In the genomic region with DNA sequence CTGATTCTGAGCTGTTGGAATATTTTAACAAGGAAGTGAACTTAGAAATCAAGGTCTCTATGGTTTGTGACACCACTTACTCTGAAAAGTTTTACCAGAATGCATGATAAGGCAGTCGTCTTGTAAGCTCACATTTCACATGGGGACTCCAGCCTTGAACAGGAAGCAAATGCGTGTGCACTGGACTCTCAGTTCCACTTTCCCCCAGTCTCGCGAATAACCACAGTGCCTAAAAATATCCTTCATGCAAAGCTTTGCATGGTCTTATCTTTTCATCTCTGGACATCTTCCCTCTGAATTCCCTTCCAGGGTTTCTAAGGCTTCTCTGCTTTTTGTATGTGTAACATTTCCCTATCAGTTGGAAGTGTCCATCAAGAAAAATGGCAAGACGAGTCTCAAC, we compare ENCODE assay signal across 11 cellular contexts.
DNase-seq lines count a peak whose midpoint lies in the region; ATAC-seq, FAIRE-seq and TF ChIP-seq lines count a peak whose summit lies in the region.
"Had no signal": no experiment of that assay in that cellular context is flagged by ENCODE, and none has a peak within 500 bp of the region (broad histone marks: within the 10 kb centered on the region; RNA-seq: fewer than 3 reads in every experiment).

No MANE protein-coding gene starts in this region.

- no peak overlapping the region for H3K4me2 ChIP-seq in hepatocyte

- H3K4me3 ChIP-seq in hepatocyte (no peak overlapping the region), ascending aorta (no peak overlapping the region), body of pancreas (no peak overlapping the region)

- DNase-seq in GM12892 (ENCODE audit: insufficient read length) (peak; percentile 12), GM20000 (ENCODE audit: low spot score) (peak; percentile 21), NOMO-1 treated with DMSO at 0.1 percent for 48 hours (lab: John Stamatoyannopoulos, UW; ENCODE audit: unreplicated experiment) (peak; percentile 84), hepatocyte (ENCODE audit: low spot score) (no peak), RWPE1 (ENCODE audit: low spot score) (no peak), ascending aorta (ENCODE audit: low spot score in 2 of 2) (no peak), body of pancreas (no peak)
- DNase-seq: amniotic stem cell, GOT3, NCI-H2107 had no signal

- no peaks in the 10 kb centered on the region for H3K9me2 ChIP-seq in hepatocyte (replicated peaks; ENCODE audit: insufficient read depth)

- FAIRE-seq in GM12892 (lab: Jason Lieb, UNC), result peak; percentile 83

- H3K27ac ChIP-seq in hepatocyte, result no peak overlapping the region
- no peak overlapping the region for H3K27ac ChIP-seq in RWPE1
- H3K27ac ChIP-seq in ascending aorta, result no peak overlapping the region
- H3K27ac ChIP-seq in body of pancreas, result no peak overlapping the region

- H3K4me1 ChIP-seq in hepatocyte (ENCODE audit: insufficient read depth), result no peaks in the 10 kb centered on the region
- H3K4me1 ChIP-seq in ascending aorta, result no peaks in the 10 kb centered on the region
- no peaks in the 10 kb centered on the region for H3K4me1 ChIP-seq in body of pancreas

- no peaks in the 10 kb centered on the region for H4K20me1 ChIP-seq in hepatocyte (ENCODE audit: insufficient read depth, poor library complexity, severe bottlenecking)

- intact Hi-C loops in ascending aorta (cut with DNase I), result no loop called here
- intact Hi-C loops in body of pancreas (cut with DNase I), result no loop called here

- POLR2A ChIA-PET in RWPE1 (lab: Yijun Ruan, JAX; ENCODE audit: low non-redundant PET), result no interaction called here

- WGBS in hepatocyte (ENCODE audit: low lambda C conversion rate, missing lambda C conversion rate), result 71% methylated on average over 5 of the region's 5 CpGs
- WGBS in body of pancreas, 2 donors, result 24 to 31% methylated on average over 5 of the region's 5 CpGs

- no peaks in the 10 kb centered on the region for H3K79me2 ChIP-seq in hepatocyte

- ATAC-seq in HG03064 (IDR thresholded peaks at IDR 0.05; ENCODE audit: low read depth, unreplicated experiment) (peak; percentile 95), body of pancreas (no peak)

- H3K27me3 ChIP-seq in hepatocyte (no peaks in the 10 kb centered on the region), ascending aorta (no peaks in the 10 kb centered on the region), body of pancreas (no peaks in the 10 kb centered on the region)

- TF ChIP-seq POLR2A in GM12892 (IDR thresholded peaks at IDR 0.05; ENCODE audit: low read depth, low read length) (no peak), body of pancreas (IDR thresholded peaks at IDR 0.05) (no peak)

- CTCF ChIA-PET in RWPE1 (lab: Yijun Ruan, JAX), result no interaction called here

- TF ChIP-seq CTCF in GM20000 (IDR thresholded peaks at IDR 0.05; ENCODE audit: extremely low read depth, missing control alignments) (no peak), hepatocyte (IDR thresholded peaks at IDR 0.05; ENCODE audit: poor library complexity) (no peak), RWPE1 (conservative IDR thresholded peaks at IDR 0.05; ENCODE audit: low read depth) (no peak), ascending aorta (IDR thresholded peaks at IDR 0.05) (no peak), body of pancreas (IDR thresholded peaks at IDR 0.05) (no peak)

- H3K36me3 ChIP-seq in hepatocyte (replicated peaks; ENCODE audit: insufficient read depth, low read depth) (no peaks in the 10 kb centered on the region), ascending aorta (no peaks in the 10 kb centered on the region), body of pancreas (replicated peaks in 1 of 2; ENCODE audit: insufficient read depth in 1 of 2, low read depth in 2 of 2) (no peaks in the 10 kb centered on the region)

- no peak overlapping the region for H2AFZ ChIP-seq in hepatocyte

- H3K9me3 ChIP-seq in hepatocyte (ENCODE audit: low read depth) (no peaks in the 10 kb centered on the region), ascending aorta (no peaks in the 10 kb centered on the region), body of pancreas (no peaks in the 10 kb centered on the region)

Comparison
In these comparisons a context has a peak if more than half of its experiments do, and no peak if none do; other contexts are left out.
1. DNase-seq: peak in GM12892 (single experiment), GM20000 (single experiment) and NOMO-1 treated with DMSO at 0.1 percent for 48 hours (single experiment); none in hepatocyte (single experiment), RWPE1 (single experiment), ascending aorta (0 of 2) and body of pancreas (0 of 4).